ENCODE assay signal across 21 cellular contexts in the genomic region with DNA sequence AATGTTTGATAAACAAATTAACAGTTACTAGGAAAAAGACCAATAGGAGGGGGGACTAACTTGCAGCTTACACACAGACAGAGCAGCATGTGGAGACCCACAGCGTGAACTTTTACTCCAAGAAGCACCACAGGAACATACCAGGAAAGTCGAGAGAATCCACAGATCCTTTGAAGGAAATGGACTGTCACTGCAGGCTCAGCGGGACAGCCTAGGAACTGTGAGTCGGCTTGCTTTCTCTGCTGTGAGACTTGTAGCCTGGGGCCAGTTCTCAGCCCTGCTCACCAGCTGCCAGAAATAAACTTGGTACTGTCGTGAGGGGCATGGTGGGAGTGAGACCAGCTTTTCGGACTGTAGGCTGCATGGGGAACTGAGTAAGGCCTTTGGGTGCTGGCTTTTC.
DNase-seq lines count a peak whose midpoint lies in the region; ATAC-seq, FAIRE-seq and TF ChIP-seq lines count a peak whose summit lies in the region.
"Had no signal": no experiment of that assay in that cellular context is flagged by ENCODE, and none has a peak within 500 bp of the region (broad histone marks: within the 10 kb centered on the region; RNA-seq: fewer than 3 reads in every experiment).

No MANE protein-coding gene starts in this region.

- FAIRE-seq in H1 (lab: Jason Lieb, UNC) (no peak), kidney (lab: Jason Lieb, UNC) (no peak)
- FAIRE-seq: GM19239 had no signal

- no peak overlapping the region for H3K23ac ChIP-seq in H1 (ENCODE audit: insufficient read length)
- H3K23ac ChIP-seq in mesenchymal stem cell (ENCODE audit: low read length in 2 of 2), result no peak overlapping the region

- TF ChIP-seq EP300 in H1 (IDR thresholded peaks at IDR 0.05; ENCODE audit: borderline replicate concordance in 1 of 2, low read depth in 2 of 2, low read length in 2 of 2), result no peak

- H4K20me1 ChIP-seq in SU-DHL-6 (ENCODE audit: low read depth, low read length) (no peaks in the 10 kb centered on the region), H1 (replicated peaks in 1 of 2; ENCODE audit: control insufficient read depth in 1 of 2, insufficient read depth in 2 of 2, low read length in 2 of 2) (no peaks in the 10 kb centered on the region)
- H4K20me1 ChIP-seq: BLaER1 had no signal

- H2AFZ ChIP-seq in SU-DHL-6 (ENCODE audit: low read depth, low read length, severe bottlenecking) (peak overlapping the region; percentile 23), H1 (ENCODE audit: low read length) (peak overlapping the region; percentile 41; the same call in 1 of the 2 replicates), mesenchymal stem cell (ENCODE audit: low read depth, low read length) (no peak overlapping the region)
- H2AFZ ChIP-seq: GM23338 had no signal

- CTCF ChIA-PET in H1 (lab: Charles Lee; ENCODE audit: partially characterized antibody), result interaction anchor here (0.8 to 1.6 kb wide), 5 partner anchors 11 to 837 kb away, joined by 3 to 4 read pairs (median 3); no protein-coding TSS in a partner anchor

- ATAC-seq in GM21737 (IDR thresholded peaks at IDR 0.05; ENCODE audit: unreplicated experiment), result no peak
- ATAC-seq: HCT116 had no signal

- no peak overlapping the region for H3K14ac ChIP-seq in H1 (ENCODE audit: insufficient read length)
- H3K14ac ChIP-seq in mesenchymal stem cell (ENCODE audit: low read length in 2 of 2), result no peak overlapping the region

- intact Hi-C loops in kidney (cut with DNase I) (no loop called here), vagina (cut with DNase I) (no loop called here)

- H2BK120ac ChIP-seq in H1 (replicated peaks; ENCODE audit: low read depth, low read length) (no peak overlapping the region), mesenchymal stem cell (ENCODE audit: low read depth, low read length) (peak overlapping the region; percentile 85)

- no peak overlapping the region for H3K4me3 Mint-ChIP-seq in osteocyte (ENCODE audit: unreplicated experiment)
- H3K4me3 Mint-ChIP-seq: CD14-positive monocyte; CD4-positive, alpha-beta memory T cell; GM23338; HFFc6 had no signal

- no peak overlapping the region for H3K27ac ChIP-seq in SU-DHL-6 (ENCODE audit: low read depth, low read length)
- no peak overlapping the region for H3K27ac ChIP-seq in H1 (ENCODE audit: low read depth, low read length)
- H3K27ac ChIP-seq in mesenchymal stem cell (ENCODE audit: low read length, poor library complexity, severe bottlenecking), result no peak overlapping the region
- H3K27ac ChIP-seq in kidney (ENCODE audit: low read depth in 2 of 2, low read length in 2 of 2), result no peak overlapping the region
- no peak overlapping the region for H3K27ac ChIP-seq in vagina
- H3K27ac ChIP-seq: BLaER1, HL-60 had no signal

- no peaks in the 10 kb centered on the region for H3K27me3 Mint-ChIP-seq in osteocyte (ENCODE audit: unreplicated experiment)
- H3K27me3 Mint-ChIP-seq: CD4-positive, alpha-beta memory T cell had no signal

- H2BK12ac ChIP-seq in H1 (ENCODE audit: low read depth, low read length) (no peak overlapping the region), mesenchymal stem cell (ENCODE audit: low read length in 2 of 2) (peak overlapping the region in 1 of 2 experiments; percentile 63)

- TF ChIP-seq POLR2A in H1 (IDR thresholded peaks at IDR 0.05; ENCODE audit: control extremely low read depth in 1 of 2, low read depth in 2 of 2, low read length in 2 of 2) (no peak), vagina (IDR thresholded peaks at IDR 0.05) (no peak)

- H2BK20ac ChIP-seq in H1 (ENCODE audit: low read length), result no peak overlapping the region

- no peaks in the 10 kb centered on the region for H3K79me2 ChIP-seq in SU-DHL-6 (ENCODE audit: insufficient read depth, low read length)
- H3K79me2 ChIP-seq in H1 (ENCODE audit: control insufficient read depth in 1 of 2, insufficient read depth in 2 of 2, low read length in 2 of 2), result no peaks in the 10 kb centered on the region

- H2BK5ac ChIP-seq in H1 (ENCODE audit: low read depth, low read length), result no peak overlapping the region
- no peak overlapping the region for H2BK5ac ChIP-seq in mesenchymal stem cell (ENCODE audit: low read depth, low read length, poor library complexity, severe bottlenecking)

- H3K79me1 ChIP-seq in H1 (ENCODE audit: low read depth, low read length), result no peaks in the 10 kb centered on the region
- H3K79me1 ChIP-seq in mesenchymal stem cell (replicated peaks; ENCODE audit: low read length, poor library complexity, severe bottlenecking), result no peaks in the 10 kb centered on the region

- H3K27me3 ChIP-seq in SU-DHL-6 (ENCODE audit: low read length) (no peaks in the 10 kb centered on the region), H1 (replicated peaks in 1 of 4; ENCODE audit: control insufficient read depth in 3 of 4, extremely low read depth in 1 of 4, insufficient read depth in 3 of 4, low read length in 3 of 4) (no peaks in the 10 kb centered on the region), mesenchymal stem cell (ENCODE audit: control insufficient read depth in 1 of 2, insufficient read depth in 1 of 2, low read length in 2 of 2) (no peaks in the 10 kb centered on the region), vagina (no peaks in the 10 kb centered on the region)
- H3K27me3 ChIP-seq: BLaER1 had no signal

- H2AK5ac ChIP-seq in H1 (ENCODE audit: low read depth, low read length) (no peak overlapping the region), mesenchymal stem cell (ENCODE audit: low read length, severe bottlenecking) (no peak overlapping the region)

- POLR2A ChIA-PET in H1 (lab: Charles Lee; ENCODE audit: partially characterized antibody), result no interaction called here

- H3K4ac ChIP-seq in H1 (replicated peaks; ENCODE audit: insufficient read length, low read depth, low read length) (no peak overlapping the region), mesenchymal stem cell (ENCODE audit: low read depth in 1 of 2, low read length in 2 of 2) (no peak overlapping the region)

- peak overlapping the region; percentile 29 for H3K27ac Mint-ChIP-seq in osteocyte (ENCODE audit: unreplicated experiment)
- H3K27ac Mint-ChIP-seq: CD14-positive monocyte; CD4-positive, alpha-beta memory T cell; GM23338; HFFc6 had no signal

- H3K36me3 ChIP-seq in SU-DHL-6 (ENCODE audit: low read length) (no peaks in the 10 kb centered on the region), H1 (ENCODE audit: control insufficient read depth in 2 of 4, insufficient read depth in 4 of 4, low read length in 3 of 4) (no peaks in the 10 kb centered on the region), mesenchymal stem cell (ENCODE audit: control insufficient read depth in 1 of 2, insufficient read depth in 2 of 2, low read depth in 1 of 2, low read length in 2 of 2) (no peaks in the 10 kb centered on the region), kidney (ENCODE audit: control insufficient read depth in 1 of 2, insufficient read depth in 2 of 2, low read length in 2 of 2) (no peaks in the 10 kb centered on the region), vagina (no peaks in the 10 kb centered on the region)
- H3K36me3 ChIP-seq: BLaER1 had no signal

- no peak overlapping the region for H2BK15ac ChIP-seq in H1 (ENCODE audit: low read length)
- H2BK15ac ChIP-seq in mesenchymal stem cell (ENCODE audit: low read depth, poor library complexity, severe bottlenecking), result peak overlapping the region; percentile 28

- WGBS in H1 (ENCODE audit: extremely low coverage in 1 of 2, insufficient coverage in 1 of 2, insufficient read length in 1 of 2, insufficient replicate concordance in 2 of 2, low coverage in 1 of 2, low lambda C conversion rate in 2 of 2, missing lambda C conversion rate in 1 of 2), 2 experiments, result 90% methylated on average over 6 of the region's 6 CpGs; no CpG with 5 or more reads in 1 of the 2 experiments
- WGBS in mesenchymal stem cell, result 73% methylated on average over 6 of the region's 6 CpGs

- H3K9ac ChIP-seq in SU-DHL-6 (ENCODE audit: low read length) (no peak overlapping the region), H1 (replicated peaks in 1 of 4; ENCODE audit: extremely low read depth in 1 of 4, low read depth in 3 of 4, low read length in 3 of 4) (no peak overlapping the region), mesenchymal stem cell (ENCODE audit: low read length) (no peak overlapping the region), kidney (ENCODE audit: low read length in 2 of 2) (no peak overlapping the region)
- H3K9ac ChIP-seq: BLaER1 had no signal

- DNase-seq in H1 (ENCODE audit: low read depth in 1 of 2, low spot score in 2 of 2) (no peak), mesenchymal stem cell (no peak), osteocyte (ENCODE audit: extremely low spot score, unreplicated experiment) (no peak), kidney (no peak), vagina (ENCODE audit: extremely low spot score in 2 of 2) (no peak)
- DNase-seq in effector CD4-positive, alpha-beta T cell, result no peak
- DNase-seq: 8988T; CD4-positive, alpha-beta memory T cell; DMS153; DMS79; GF-D8; H7; HFFc6 had no signal

- H3K4me1 Mint-ChIP-seq in osteocyte (ENCODE audit: unreplicated experiment), result peaks cover 16% of the 10 kb centered on the region
- H3K4me1 Mint-ChIP-seq: CD14-positive monocyte; CD4-positive, alpha-beta memory T cell had no signal

- no peak overlapping the region for H4K5ac ChIP-seq in H1 (ENCODE audit: insufficient read length, low read depth, low read length)

- no peaks in the 10 kb centered on the region for H3F3A ChIP-seq in SU-DHL-6 (ENCODE audit: insufficient read depth)

- no peak overlapping the region for H4K91ac ChIP-seq in H1 (replicated peaks; ENCODE audit: insufficient read length, low read length)
- H4K91ac ChIP-seq in mesenchymal stem cell (ENCODE audit: low read length), result no peak overlapping the region

- H3K9me2 ChIP-seq in SU-DHL-6 (replicated peaks; ENCODE audit: insufficient read depth, low read length), result no peaks in the 10 kb centered on the region

- H3K4me3 ChIP-seq in SU-DHL-6 (ENCODE audit: insufficient read depth, low read length, poor library complexity, severe bottlenecking) (no peak overlapping the region), H1 (ENCODE audit: extremely low read depth in 1 of 4, insufficient read depth in 2 of 4, low read depth in 3 of 4, low read length in 4 of 4) (no peak overlapping the region), mesenchymal stem cell (ENCODE audit: insufficient read depth in 1 of 2, low read depth in 1 of 2, low read length in 2 of 2) (no peak overlapping the region), kidney (ENCODE audit: low read length in 2 of 2) (no peak overlapping the region), vagina (no peak overlapping the region)
- H3K4me3 ChIP-seq: BLaER1, GM23338 had no signal

- peaks cover 16% of the 10 kb centered on the region for H3K9me3 Mint-ChIP-seq in osteocyte (ENCODE audit: unreplicated experiment)

- H4K8ac ChIP-seq in H1 (ENCODE audit: extremely low read depth, insufficient read depth, low read length) (no peak overlapping the region; the same call in 1 of the 2 replicates), mesenchymal stem cell (ENCODE audit: low read length) (peak overlapping the region; percentile 61)

- TF ChIP-seq CTCF in SU-DHL-6 (IDR thresholded peaks at IDR 0.05; ENCODE audit: insufficient read depth, low read length, poor library complexity, severe bottlenecking) (no peak), H1 (IDR thresholded peaks at IDR 0.05; ENCODE audit: control extremely low read depth in 1 of 3, insufficient read depth in 1 of 3, low read depth in 1 of 3, low read length in 3 of 3) (no peak), osteocyte (IDR thresholded peaks at IDR 0.05) (no peak), kidney (IDR thresholded peaks at IDR 0.05; ENCODE audit: borderline replicate concordance, extremely low read depth, insufficient read depth) (no peak), vagina (IDR thresholded peaks at IDR 0.05) (no peak)

- H3K36me3 Mint-ChIP-seq in osteocyte (ENCODE audit: unreplicated experiment), result no peaks in the 10 kb centered on the region
- H3K36me3 Mint-ChIP-seq: CD14-positive monocyte; CD4-positive, alpha-beta memory T cell had no signal

- H3K4me1 ChIP-seq in H1 (replicated peaks in 1 of 4; ENCODE audit: control insufficient read depth in 3 of 4, insufficient read depth in 4 of 4, low read length in 3 of 4) (no peaks in the 10 kb centered on the region), mesenchymal stem cell (ENCODE audit: control insufficient read depth, insufficient read depth, low read depth, low read length) (no peaks in the 10 kb centered on the region), kidney (ENCODE audit: control insufficient read depth in 1 of 2, insufficient read depth in 1 of 2, low read depth in 1 of 2, low read length in 2 of 2) (no peaks in the 10 kb centered on the region), vagina (no peaks in the 10 kb centered on the region)
- H3K4me1 ChIP-seq: BLaER1 had no signal

- H3K23me2 ChIP-seq in H1 (ENCODE audit: low read depth, low read length), result no peaks in the 10 kb centered on the region

- H3K18ac ChIP-seq in H1 (ENCODE audit: extremely low read depth, low read length) (no peak overlapping the region), mesenchymal stem cell (ENCODE audit: low read depth in 1 of 2, low read length in 2 of 2) (peak overlapping the region in 1 of 2 experiments; percentile 86)

- no peak for TF ChIP-seq RAD21 in H1 (IDR thresholded peaks at IDR 0.05 in 1 of 2, conservative IDR thresholded peaks at IDR 0.05 in 1 of 2; ENCODE audit: low read depth in 2 of 2, low read length in 2 of 2)

- H3K4me2 ChIP-seq in SU-DHL-6 (ENCODE audit: low read depth, low read length, poor library complexity, severe bottlenecking), result no peak overlapping the region
- no peak overlapping the region for H3K4me2 ChIP-seq in H1 (ENCODE audit: insufficient read depth in 1 of 2, low read depth in 2 of 2, low read length in 2 of 2)
- H3K4me2 ChIP-seq in mesenchymal stem cell (ENCODE audit: low read length, poor library complexity, severe bottlenecking), result no peak overlapping the region
- H3K4me2 ChIP-seq: BLaER1, GM23338 had no signal

- H3K9me3 ChIP-seq in SU-DHL-6 (ENCODE audit: insufficient read depth, low read length) (no peaks in the 10 kb centered on the region), H1 (ENCODE audit: insufficient read depth in 2 of 2, low read depth in 1 of 2, low read length in 1 of 2) (no peaks in the 10 kb centered on the region), mesenchymal stem cell (ENCODE audit: control insufficient read depth, low read length) (peaks cover 20% of the 10 kb centered on the region), kidney (ENCODE audit: control insufficient read depth in 1 of 2, low read length in 2 of 2) (peaks cover 0 to 4% of the 10 kb centered on the region in 2 donors), vagina (no peaks in the 10 kb centered on the region)

- H3K56ac ChIP-seq in H1 (replicated peaks; ENCODE audit: insufficient read length, low read depth, low read length), result no peak overlapping the region
